In the genomic region with DNA sequence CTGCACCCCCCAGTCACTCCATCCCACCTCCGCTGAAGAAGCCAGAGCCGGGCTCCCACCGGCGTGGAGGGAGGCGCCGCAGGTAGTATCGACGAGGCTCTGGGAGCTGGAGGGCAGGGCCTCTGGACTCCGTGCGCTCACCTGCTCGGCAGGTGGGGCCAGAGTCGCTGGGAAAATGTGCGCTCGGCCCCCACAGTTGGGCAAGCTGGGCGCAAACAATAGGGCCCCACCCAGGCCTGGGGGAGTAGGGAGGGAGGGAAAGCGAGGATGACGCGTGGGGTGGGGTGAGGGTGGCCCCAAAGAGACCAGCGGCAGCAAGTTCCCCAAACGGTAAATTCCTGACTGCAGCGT, we compare ENCODE assay signal across 8 cellular contexts. TPM values are rescaled to one million over a fixed set of nuclear protein-coding genes. Genes with fewer than 3 reads are reported as not detected.
DNase-seq lines count a peak whose midpoint lies in the region; ATAC-seq and TF ChIP-seq lines count a peak whose summit lies in the region.

No MANE protein-coding gene starts in this region.

- H3K79me2 ChIP-seq in GM23248 (ENCODE audit: insufficient read depth): no peaks in the 10 kb centered on the region
- peaks cover 47% of the 10 kb centered on the region for H3K79me2 ChIP-seq in PC-9 (ENCODE audit: low read depth)
- H3K79me2 ChIP-seq in osteoblast (ENCODE audit: insufficient read depth, low read length): no peaks in the 10 kb centered on the region

- H3K27ac ChIP-seq in GM23248: no peak overlapping the region
- peak overlapping the region; percentile 98 for H3K27ac ChIP-seq in PC-9
- peak overlapping the region; percentile 60 to 80 (median 66) for H3K27ac ChIP-seq in esophagus muscularis mucosa (replicated peaks in 1 of 4)
- H3K27ac ChIP-seq in osteoblast (ENCODE audit: low read depth, low read length): no peak overlapping the region

- no peaks in the 10 kb centered on the region for H3K4me1 ChIP-seq in GM23248 (ENCODE audit: insufficient read depth)
- peaks cover 38% of the 10 kb centered on the region for H3K4me1 ChIP-seq in PC-9 (replicated peaks; ENCODE audit: insufficient read depth)
- peaks cover 49 to 56% (median 53%) of the 10 kb centered on the region in 4 donors for H3K4me1 ChIP-seq in esophagus muscularis mucosa
- peaks cover 10% of the 10 kb centered on the region for H3K4me1 ChIP-seq in osteoblast (ENCODE audit: insufficient read depth, low read length)

- CTCF ChIA-PET in PC-9 (lab: Charles Lee): interaction anchor here (0.9 to 2.7 kb wide), 3 partner anchors 12 to 15 kb away, joined by 5 to 29 read pairs (median 13); no protein-coding TSS in a partner anchor
- CTCF ChIA-PET in HEK293T (lab: Yijun Ruan, JAX): interaction anchor here (0.6 to 3.5 kb wide), 21 partner anchors 9 to 133 kb away, joined by 3 to 32 read pairs (median 6); a partner anchor contains a TSS

- no TSS peak for BruUV-seq in PC-9 (replicated peaks; lab: Mats Ljungman, UMichigan)

- intact Hi-C loops in PC-9 (cut with micrococcal nuclease; ENCODE audit: unreplicated experiment): loop anchor here (1.0 to 5.0 kb wide), 4 partner anchors 13 to 99 kb away; a partner anchor contains a TSS
- intact Hi-C loops in esophagus muscularis mucosa (cut with DNase I): no loop called here

- H3F3A ChIP-seq in GM23248 (ENCODE audit: insufficient read depth) (no peaks in the 10 kb centered on the region), PC-9 (ENCODE audit: insufficient read depth, low read depth) (peaks cover 30% of the 10 kb centered on the region)

- TF ChIP-seq CTCF in PC-9 (conservative IDR thresholded peaks at IDR 0.05): no peak
- no peak for TF ChIP-seq CTCF in esophagus muscularis mucosa (IDR thresholded peaks at IDR 0.05)
- TF ChIP-seq CTCF in osteoblast (IDR thresholded peaks at IDR 0.05; ENCODE audit: extremely low read depth, low read depth, low read length): no peak
- no peak for TF ChIP-seq CTCF in GM20000 (IDR thresholded peaks at IDR 0.05; ENCODE audit: extremely low read depth, missing control alignments)

- 9% methylated on average over 15 to 21 of the region's 21 CpGs for WGBS in GM23248 (ENCODE audit: low coverage in 1 of 2, low lambda C conversion rate in 2 of 2, missing lambda C conversion rate in 2 of 2), 2 experiments
- WGBS in esophagus muscularis mucosa: 5% methylated on average over 14 of the region's 21 CpGs

- no peak for TF ChIP-seq EP300 in esophagus muscularis mucosa (IDR thresholded peaks at IDR 0.05)

- POLR2A ChIA-PET in PC-9 (lab: Charles Lee; ENCODE audit: unreplicated experiment) (interaction anchor here (0.6 to 3.7 kb wide), 11 partner anchors 8 to 97 kb away, joined by 3 to 81 read pairs (median 13); a partner anchor contains a TSS), HEK293T (lab: Yijun Ruan, JAX) (interaction anchor here (0.9 to 4.6 kb wide), 16 partner anchors 9 to 133 kb away, joined by 3 to 46 read pairs (median 10); a partner anchor contains a TSS)

- H2AFZ ChIP-seq in GM23248: peak overlapping the region; percentile 72
- no peak overlapping the region for H2AFZ ChIP-seq in PC-9
- H2AFZ ChIP-seq in osteoblast (ENCODE audit: low read length): peak overlapping the region; percentile 51

- H3K9me2 ChIP-seq in GM23248 (ENCODE audit: insufficient read depth) (no peaks in the 10 kb centered on the region), PC-9 (ENCODE audit: insufficient read depth) (no peaks in the 10 kb centered on the region)

- DNase-seq in GM23248 (peak; percentile 34), PC-9 (peak; percentile 84 to 93), esophagus muscularis mucosa (ENCODE audit: extremely low spot score) (no peak), osteoblast (ENCODE audit: insufficient read length, low spot score, missing footprints) (peak; percentile 46), HEK293T (ENCODE audit: extremely low spot score) (no peak), GM20000 (ENCODE audit: low spot score) (no peak)

- H3K4me3 ChIP-seq in GM23248 (peak overlapping the region; percentile 69), PC-9 (peak overlapping the region; percentile 63), esophagus muscularis mucosa (peak overlapping the region; percentile 55 to 69 (median 61)), osteoblast (ENCODE audit: insufficient read depth, low read length) (peak overlapping the region; percentile 68)

- H3K9ac ChIP-seq in GM23248: peak overlapping the region; percentile 33; the same call in 1 of the 2 replicates

- ATAC-seq in HG03439 (IDR thresholded peaks at IDR 0.05; ENCODE audit: unreplicated experiment): no peak
- no peak for ATAC-seq in GM18868 (IDR thresholded peaks at IDR 0.05; ENCODE audit: unreplicated experiment)

- H3K27me3 ChIP-seq in GM23248 (replicated peaks; ENCODE audit: insufficient read depth) (no peaks in the 10 kb centered on the region), PC-9 (ENCODE audit: insufficient read depth, low read depth) (no peaks in the 10 kb centered on the region), esophagus muscularis mucosa (peaks cover 5 to 51% (median 16%) of the 10 kb centered on the region in 4 donors), osteoblast (ENCODE audit: insufficient read depth, low read length) (peaks cover 13% of the 10 kb centered on the region)

- in situ Hi-C loops in GM23248 (cut with MboI): no loop called here

- H3K4me2 ChIP-seq in GM23248 (ENCODE audit: unreplicated experiment) (peak overlapping the region; percentile 46), PC-9 (peak overlapping the region; percentile 100), osteoblast (ENCODE audit: insufficient read depth, low read length) (peak overlapping the region; percentile 41)

- H3K36me3 ChIP-seq in GM23248 (ENCODE audit: low read depth): no peaks in the 10 kb centered on the region
- H3K36me3 ChIP-seq in PC-9 (ENCODE audit: low read depth): no peaks in the 10 kb centered on the region
- no peaks in the 10 kb centered on the region for H3K36me3 ChIP-seq in esophagus muscularis mucosa
- no peaks in the 10 kb centered on the region for H3K36me3 ChIP-seq in osteoblast (ENCODE audit: insufficient read depth, low read length)

- TF ChIP-seq POLR2A in esophagus muscularis mucosa (IDR thresholded peaks at IDR 0.05; ENCODE audit: low read depth): no peak

- H3K9me3 ChIP-seq in GM23248 (ENCODE audit: low read depth): no peaks in the 10 kb centered on the region
- H3K9me3 ChIP-seq in PC-9 (ENCODE audit: insufficient read depth, low read depth): no peaks in the 10 kb centered on the region
- no peaks in the 10 kb centered on the region for H3K9me3 ChIP-seq in esophagus muscularis mucosa
- no peaks in the 10 kb centered on the region for H3K9me3 ChIP-seq in osteoblast (ENCODE audit: low read depth, low read length)

- H4K20me1 ChIP-seq in GM23248 (ENCODE audit: insufficient read depth) (no peaks in the 10 kb centered on the region), PC-9 (ENCODE audit: insufficient read depth) (peaks cover 12% of the 10 kb centered on the region; the same call in 1 of the 2 replicates), osteoblast (ENCODE audit: insufficient read depth, low read length) (no peaks in the 10 kb centered on the region)

TF ChIP-seq in HEK293T, 16 proteins besides CTCF, POLR2A, EP300 and RAD21 (continues in another document):
- TF ChIP-seq ARNT (IDR thresholded peaks at IDR 0.05): no peak
- TF ChIP-seq SUZ12 (IDR thresholded peaks at IDR 0.05): no peak
- TF ChIP-seq BHLHE40 (IDR thresholded peaks at IDR 0.05; ENCODE audit: borderline replicate concordance): no peak
- TF ChIP-seq LEF1 (IDR thresholded peaks at IDR 0.05; ENCODE audit: borderline replicate concordance): no peak
- no peak for TF ChIP-seq ZNF384 (IDR thresholded peaks at IDR 0.05)
- no peak for TF ChIP-seq CTBP1 (IDR thresholded peaks at IDR 0.05; ENCODE audit: borderline replicate concordance)
- TF ChIP-seq ELF4 (IDR thresholded peaks at IDR 0.05): no peak
- no peak for TF ChIP-seq TARDBP (IDR thresholded peaks at IDR 0.05)
- no peak for TF ChIP-seq SP1 (IDR thresholded peaks at IDR 0.05)
- no peak for TF ChIP-seq L3MBTL2 (conservative IDR thresholded peaks at IDR 0.05)
- no peak for TF ChIP-seq FOXA1 (IDR thresholded peaks at IDR 0.05)
- TF ChIP-seq FOXK2 (IDR thresholded peaks at IDR 0.05): no peak
- TF ChIP-seq HDGF (IDR thresholded peaks at IDR 0.05; ENCODE audit: borderline replicate concordance): no peak
- no peak for TF ChIP-seq FOXM1 (IDR thresholded peaks at IDR 0.05; ENCODE audit: borderline replicate concordance)
- TF ChIP-seq NFRKB (IDR thresholded peaks at IDR 0.05): no peak

RNA-seq across cellular contexts. Expression of a gene that starts 0.7 kb away (rescaled TPM):
- total RNA-seq in GM23248 (2014; rRNA removed; shearing (Covaris generic)): 2.7 and 3.6 TPM in 2 replicates
- polyA plus RNA-seq in GM23248 (2016; fragmentation: Nextera tagmentation; extraction: Ambion mirVana): 2.3 and 3.1 TPM in 2 replicates
- total RNA-seq in PC-9 (2021) (259 TPM in 2 replicates), esophagus muscularis mucosa (10 to 100 TPM; 24.5 to 56.6 (median 46.4) TPM), osteoblast (18.0 and 24.2 TPM in 2 replicates)

RNA-seq across cellular contexts. Expression of a gene that starts 25.9 kb away (rescaled TPM):
- total RNA-seq in GM23248 (2014; rRNA removed; shearing (Covaris generic)): 116 and 161 TPM in 2 replicates
- polyA plus RNA-seq in GM23248 (2016; fragmentation: Nextera tagmentation; extraction: Ambion mirVana): 96.9 and 105 TPM in 2 replicates
- total RNA-seq in PC-9 (2021): 26.8 and 34.0 TPM in 2 replicates
- total RNA-seq in esophagus muscularis mucosa: 10 to 100 TPM in 2 of 4 donors, 1 to 10 TPM in 2; 8.4 to 19.9 (median 14.4) TPM
- total RNA-seq in osteoblast: 59.7 and 66.6 TPM in 2 replicates

RNA-seq across cellular contexts. Expression of a gene that starts 27.0 kb away (rescaled TPM):
- 750 and 759 TPM in 2 replicates for total RNA-seq in GM23248 (2014; rRNA removed; shearing (Covaris generic))
- polyA plus RNA-seq in GM23248 (2016; fragmentation: Nextera tagmentation; extraction: Ambion mirVana): 78.0 and 81.5 TPM in 2 replicates
- total RNA-seq in PC-9 (2021) (143 and 164 TPM in 2 replicates), esophagus muscularis mucosa (10 to 100 TPM; 30.5 to 49.4 (median 33.8) TPM), osteoblast (387 and 396 TPM in 2 replicates)

RNA-seq across cellular contexts. Expression of a gene that starts 50.2 kb away (rescaled TPM):
- 61.7 and 69.8 TPM in 2 replicates for total RNA-seq in GM23248 (2014; rRNA removed; shearing (Covaris generic))
- 59.3 and 69.6 TPM in 2 replicates for polyA plus RNA-seq in GM23248 (2016; fragmentation: Nextera tagmentation; extraction: Ambion mirVana)
- total RNA-seq in PC-9 (2021) (48.8 and 51.1 TPM in 2 replicates), esophagus muscularis mucosa (10 to 100 TPM; 64.8 to 95.6 (median 70.1) TPM), osteoblast (69.8 and 70.4 TPM in 2 replicates)

RNA-seq across cellular contexts. Expression of a gene that starts 51.4 kb away (rescaled TPM):
- total RNA-seq in GM23248 (2014; rRNA removed; shearing (Covaris generic)): not detected in 2 replicates
- polyA plus RNA-seq in GM23248 (2016; fragmentation: Nextera tagmentation; extraction: Ambion mirVana): 0.06 TPM in 1 of 2 replicates, not detected in the other
- total RNA-seq in PC-9 (2021) (1.1 and 2.2 TPM in 2 replicates), esophagus muscularis mucosa (under 1 TPM in 1 of 4 donors, not detected in 3; 0.19 TPM), osteoblast (under 0.01 TPM in 1 of 2 replicates, not detected in the other)

Comparison
In these comparisons a context has a peak if more than half of its experiments do, and no peak if none do; other contexts are left out.
1. DNase-seq: peak in GM23248 (single experiment), PC-9 (2 of 2) and osteoblast (single experiment); none in esophagus muscularis mucosa (single experiment), HEK293T (single experiment) and GM20000 (single experiment).
2. H3K27ac ChIP-seq: peak in PC-9 (single experiment) and esophagus muscularis mucosa (4 of 4); none in GM23248 (single experiment) and osteoblast (single experiment).
3. H3K4me2 ChIP-seq: peak in every context shown above with its lines; median percentile 100 in PC-9; 46 in GM23248; 41 in osteoblast.
4. Peak in every context shown above with its lines, with median percentiles within 50 percentile points of each other: H3K4me3 ChIP-seq.